In the genomic region with DNA sequence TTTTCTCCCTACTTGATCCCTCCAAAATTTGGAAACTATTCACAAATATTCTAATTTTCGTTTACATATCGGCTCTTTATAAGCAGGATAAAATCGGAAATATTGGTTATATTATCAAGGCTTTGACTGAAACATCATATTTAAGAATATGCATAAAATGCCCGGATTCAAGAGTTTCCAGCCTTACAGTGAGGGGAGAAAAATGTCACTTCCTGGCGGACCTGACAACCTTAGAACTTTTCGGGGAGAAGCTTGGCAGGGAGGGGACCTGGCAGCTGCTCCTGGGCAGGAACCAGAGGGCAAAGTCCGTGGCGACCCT, we compare ENCODE assay signal across 8 cellular contexts. TPM values are rescaled to one million over a fixed set of nuclear protein-coding genes. Genes with fewer than 3 reads are reported as not detected.
DNase-seq lines count a peak whose midpoint lies in the region; ATAC-seq and TF ChIP-seq lines count a peak whose summit lies in the region.

No MANE protein-coding gene starts in this region.

- no peaks in the 10 kb centered on the region for H3K79me2 ChIP-seq in fibroblast of lung (ENCODE audit: control insufficient read depth, insufficient read depth, low read length)

- H3K4me2 ChIP-seq in fibroblast of lung (ENCODE audit: extremely low read depth, insufficient read depth, low read length), result peak overlapping the region; percentile 26
- H3K4me2 ChIP-seq in skeletal muscle satellite cell (ENCODE audit: low read length), result peak overlapping the region; percentile 94

- TF ChIP-seq CTCF in Peyer's patch (IDR thresholded peaks at IDR 0.05) (no peak), fibroblast of lung (conservative IDR thresholded peaks at IDR 0.05 in 1 of 2, IDR thresholded peaks at IDR 0.05 in 1 of 2; ENCODE audit: low read depth in 1 of 2, low read length in 2 of 2) (no peak)

- H3K9me3 Mint-ChIP-seq in activated CD8-positive, alpha-beta memory T cell treated with anti-CD3 and anti-CD28 coated beads, Interleukin-2, amount 10 ng/mL, durations not matched to agents 7 days and 5 days (ENCODE audit: low read depth), result no peaks in the 10 kb centered on the region

- no peaks in the 10 kb centered on the region for H3K9me3 ChIP-seq in Peyer's patch
- no peaks in the 10 kb centered on the region for H3K9me3 ChIP-seq in fibroblast of lung (ENCODE audit: control insufficient read depth, insufficient read depth, low read depth, low read length)
- H3K9me3 ChIP-seq in skeletal muscle satellite cell (replicated peaks; ENCODE audit: low read length), result no peaks in the 10 kb centered on the region

- H3K4me1 ChIP-seq in Peyer's patch (no peaks in the 10 kb centered on the region), fibroblast of lung (ENCODE audit: control insufficient read depth, extremely low read depth, insufficient read depth, low read length) (no peaks in the 10 kb centered on the region), skeletal muscle satellite cell (ENCODE audit: control insufficient read depth, insufficient read depth, low read length) (peaks cover 3% of the 10 kb centered on the region)

- H3K9ac ChIP-seq in fibroblast of lung (ENCODE audit: insufficient read depth, low read length) (peak overlapping the region; percentile 71), skeletal muscle satellite cell (ENCODE audit: low read depth, low read length) (peak overlapping the region; percentile 86)

- H3K27me3 Mint-ChIP-seq in activated CD8-positive, alpha-beta memory T cell treated with anti-CD3 and anti-CD28 coated beads, Interleukin-2, amount 10 ng/mL, durations not matched to agents 7 days and 5 days, result peaks cover 48% of the 10 kb centered on the region

- H3K27ac ChIP-seq in Peyer's patch (peak overlapping the region; percentile 70 to 89 (median 80)), fibroblast of lung (ENCODE audit: insufficient read depth, low read length) (peak overlapping the region; percentile 44)

- no peak overlapping the region for H3K27ac Mint-ChIP-seq in activated CD8-positive, alpha-beta memory T cell treated with anti-CD3 and anti-CD28 coated beads, Interleukin-2, amount 10 ng/mL, durations not matched to agents 7 days and 5 days

- H3K36me3 ChIP-seq in Peyer's patch (no peaks in the 10 kb centered on the region), fibroblast of lung (ENCODE audit: control insufficient read depth, insufficient read depth, low read length) (no peaks in the 10 kb centered on the region), skeletal muscle satellite cell (ENCODE audit: insufficient read depth, low read length) (no peaks in the 10 kb centered on the region)

- no peak for TF ChIP-seq POLR2A in Peyer's patch (IDR thresholded peaks at IDR 0.05)

- CTCF ChIA-PET in activated CD8-positive, alpha-beta memory T cell treated with anti-CD3 and anti-CD28 coated beads, Interleukin-2, amount 10 ng/mL, durations not matched to agents 7 days and 5 days (lab: Charles Lee), result interaction anchor here (1.0 to 3.8 kb wide), 7 partner anchors 48 to 182 kb away, joined by 3 to 33 read pairs (median 6); no protein-coding TSS in a partner anchor

- no peaks in the 10 kb centered on the region for H3K36me3 Mint-ChIP-seq in activated CD8-positive, alpha-beta memory T cell treated with anti-CD3 and anti-CD28 coated beads, Interleukin-2, amount 10 ng/mL, durations not matched to agents 7 days and 5 days

- H3K4me3 Mint-ChIP-seq in activated CD8-positive, alpha-beta memory T cell treated with anti-CD3 and anti-CD28 coated beads, Interleukin-2, amount 10 ng/mL, durations not matched to agents 7 days and 5 days, result peak overlapping the region; percentile 63

- H3K4me3 ChIP-seq in Peyer's patch, result peak overlapping the region; percentile 56 to 76 (median 61)
- peak overlapping the region; percentile 26 to 75 (median 60) for H3K4me3 ChIP-seq in fibroblast of lung (replicated peaks in 1 of 4; ENCODE audit: control extremely low read depth in 1 of 4, insufficient read depth in 1 of 4, low read depth in 3 of 4, low read length in 4 of 4)
- H3K4me3 ChIP-seq in skeletal muscle satellite cell (ENCODE audit: low read length), result peak overlapping the region; percentile 80

- no peaks in the 10 kb centered on the region for H4K20me1 ChIP-seq in fibroblast of lung (ENCODE audit: control insufficient read depth, extremely low read depth, insufficient read depth, low read length)

- no peaks in the 10 kb centered on the region for H3K27me3 ChIP-seq in Peyer's patch
- H3K27me3 ChIP-seq in fibroblast of lung (ENCODE audit: control insufficient read depth, insufficient read depth, low read length), result no peaks in the 10 kb centered on the region
- H3K27me3 ChIP-seq in skeletal muscle satellite cell (ENCODE audit: control insufficient read depth, insufficient read depth, low read length), result peaks cover 43% of the 10 kb centered on the region

- peak overlapping the region; percentile 65 for H2AFZ ChIP-seq in fibroblast of lung (ENCODE audit: low read length)

- H3K4me1 Mint-ChIP-seq in activated CD8-positive, alpha-beta memory T cell treated with anti-CD3 and anti-CD28 coated beads, Interleukin-2, amount 10 ng/mL, durations not matched to agents 7 days and 5 days, result peaks cover 8% of the 10 kb centered on the region

- no peak for DNase-seq in activated CD8-positive, alpha-beta memory T cell treated with anti-CD3 and anti-CD28 coated beads, Interleukin-2, amount 10 ng/mL, durations not matched to agents 7 days and 5 days
- no peak for DNase-seq in activated CD8-positive, alpha-beta memory T cell treated with anti-CD3 and anti-CD28 coated beads for 24 hours
- DNase-seq in Peyer's patch, result no peak
- peak in 1 of 2 donors; percentile 20 for DNase-seq in fibroblast of lung (ENCODE audit: low read depth in 2 of 2)
- DNase-seq in midbrain (lab: John Stamatoyannopoulos, UW), result no peak

- no peak for ATAC-seq in activated CD8-positive, alpha-beta memory T cell treated with anti-CD3 and anti-CD28 coated beads, Interleukin-2, amount 10 ng/mL, durations not matched to agents 7 days and 5 days
- no peak for ATAC-seq in GM19455 (IDR thresholded peaks at IDR 0.05; ENCODE audit: unreplicated experiment)
- no peak for ATAC-seq in GM21737 (IDR thresholded peaks at IDR 0.05; ENCODE audit: unreplicated experiment)

RNA-seq across cellular contexts. Expression of a gene that starts 10.9 kb away (rescaled TPM):
- total RNA-seq in activated CD8-positive, alpha-beta memory T cell treated with anti-CD3 and anti-CD28 coated beads, Interleukin-2, amount 10 ng/mL, durations not matched to agents 7 days and 5 days, result not detected
- not detected for total RNA-seq in Peyer's patch
- not detected in 2 replicates for total RNA-seq in fibroblast of lung
- not detected in 2 replicates for polyA plus RNA-seq in fibroblast of lung
- not detected in 2 replicates for polyA plus RNA-seq in fibroblast of lung (2012)
- polyA minus RNA-seq in fibroblast of lung (ENCODE audit: low replicate concordance), result not detected in 2 replicates
- not detected in 2 replicates for total RNA-seq in skeletal muscle satellite cell (2012; rRNA removed)
